In genomic region chr7:80732635-80733034, GRCh38 we compare ENCODE assay signal across 16 cellular contexts.
DNase-seq lines count a peak whose midpoint lies in the region; FAIRE-seq and TF ChIP-seq lines count a peak whose summit lies in the region.
"Had no signal": no experiment of that assay in that cellular context is flagged by ENCODE, and none has a peak within 500 bp of the region (broad histone marks: within the 10 kb centered on the region; RNA-seq: fewer than 3 reads in every experiment).

No MANE protein-coding gene starts in this region.

- WGBS in H1 (ENCODE audit: extremely low coverage in 1 of 2, insufficient coverage in 1 of 2, insufficient read length in 1 of 2, insufficient replicate concordance in 2 of 2, low coverage in 1 of 2, low lambda C conversion rate in 2 of 2, missing lambda C conversion rate in 1 of 2), 2 experiments, result 68 to 100% methylated on average over 1 to 6 of the region's 6 CpGs
- WGBS in transverse colon (ENCODE audit: low coverage in 1 of 2), 2 donors, result 63 to 70% methylated on average over 6 of the region's 6 CpGs

- in situ Hi-C loops in transverse colon (cut with MboI; ENCODE audit: low pct_ligation_motif_present in 1 of 4, low pct_unique_long_range_greater_than_20kb in 1 of 4, low sequenced_read_pairs in 3 of 4), result no loop called here

- CTCF ChIA-PET in H1 (lab: Charles Lee; ENCODE audit: partially characterized antibody), result interaction anchor here (0.7 to 1.8 kb wide), 6 partner anchors 9 to 177 kb away, joined by 3 to 7 read pairs (median 4); no protein-coding TSS in a partner anchor

- H3K79me2 ChIP-seq in H1 (ENCODE audit: control insufficient read depth in 1 of 2, insufficient read depth in 2 of 2, low read length in 2 of 2), result no peaks in the 10 kb centered on the region

- no peak overlapping the region for H2BK20ac ChIP-seq in H1 (ENCODE audit: low read length)

- TF ChIP-seq RAD21 in H1 (IDR thresholded peaks at IDR 0.05 in 1 of 2, conservative IDR thresholded peaks at IDR 0.05 in 1 of 2; ENCODE audit: low read depth in 2 of 2, low read length in 2 of 2), result peak; percentile 8 to 27; a peak in 1 of 4 replicates

- H3K4ac ChIP-seq in H1 (replicated peaks; ENCODE audit: insufficient read length, low read depth, low read length), result no peak overlapping the region

- H3K9me3 ChIP-seq in H1 (ENCODE audit: insufficient read depth in 2 of 2, low read depth in 1 of 2, low read length in 1 of 2) (no peaks in the 10 kb centered on the region), transverse colon (no peaks in the 10 kb centered on the region)
- H3K9me3 ChIP-seq: BLaER1, HAP-1 had no signal

- no peak overlapping the region for H4K5ac ChIP-seq in H1 (ENCODE audit: insufficient read length, low read depth, low read length)

- no peak overlapping the region for H2BK12ac ChIP-seq in H1 (ENCODE audit: low read depth, low read length)

- H4K91ac ChIP-seq in H1 (replicated peaks; ENCODE audit: insufficient read length, low read length), result no peak overlapping the region

- H3K79me1 ChIP-seq in H1 (ENCODE audit: low read depth, low read length), result no peaks in the 10 kb centered on the region

- no peak overlapping the region for H3K56ac ChIP-seq in H1 (replicated peaks; ENCODE audit: insufficient read length, low read depth, low read length)

- no peak overlapping the region for H2BK5ac ChIP-seq in H1 (ENCODE audit: low read depth, low read length)

- H3K4me2 ChIP-seq in H1 (ENCODE audit: insufficient read depth in 1 of 2, low read depth in 2 of 2, low read length in 2 of 2), result no peak overlapping the region
- H3K4me2 ChIP-seq: BLaER1 had no signal

- no peaks in the 10 kb centered on the region for H3K36me3 ChIP-seq in H1 (ENCODE audit: control insufficient read depth in 2 of 4, insufficient read depth in 4 of 4, low read length in 3 of 4)
- H3K36me3 ChIP-seq in transverse colon, result no peaks in the 10 kb centered on the region
- H3K36me3 ChIP-seq: BLaER1, HAP-1, WERI-Rb-1 had no signal

- TF ChIP-seq CTCF in 22Rv1 (IDR thresholded peaks at IDR 0.05), result peak; percentile 78
- TF ChIP-seq CTCF in H1 (IDR thresholded peaks at IDR 0.05; ENCODE audit: control extremely low read depth in 1 of 3, insufficient read depth in 1 of 3, low read depth in 1 of 3, low read length in 3 of 3), result peak in 2 of 3 experiments; percentile 25 to 36; a peak in 2 of 4 replicates
- no peak for TF ChIP-seq CTCF in transverse colon (IDR thresholded peaks at IDR 0.05)

- H3K27me3 ChIP-seq in H1 (replicated peaks in 1 of 4; ENCODE audit: control insufficient read depth in 3 of 4, extremely low read depth in 1 of 4, insufficient read depth in 3 of 4, low read length in 3 of 4), result 0 out of 7 replicates have a peak, but pooled peaks cover 0 to 2% (median 0%) of the 10 kb centered on the region in 4 experiments
- H3K27me3 ChIP-seq in transverse colon, result no peaks in the 10 kb centered on the region
- H3K27me3 ChIP-seq: BLaER1 had no signal

- intact Hi-C loops in transverse colon (cut with DNase I; ENCODE audit: low total_unique reads), result no loop called here

- H3K14ac ChIP-seq in H1 (ENCODE audit: insufficient read length), result no peak overlapping the region

- H3K4me3 ChIP-seq in H1 (ENCODE audit: extremely low read depth in 1 of 4, insufficient read depth in 2 of 4, low read depth in 3 of 4, low read length in 4 of 4) (no peak overlapping the region), transverse colon (no peak overlapping the region)
- H3K4me3 ChIP-seq: BLaER1, HAP-1, lung had no signal

- H3K23ac ChIP-seq in H1 (ENCODE audit: insufficient read length), result no peak overlapping the region

- no peak overlapping the region for H2AK5ac ChIP-seq in H1 (ENCODE audit: low read depth, low read length)

- no peak overlapping the region for H2AFZ ChIP-seq in H1 (ENCODE audit: low read length)

- H2BK15ac ChIP-seq in H1 (ENCODE audit: low read length), result no peak overlapping the region

- H3K4me1 ChIP-seq in H1 (replicated peaks in 1 of 4; ENCODE audit: control insufficient read depth in 3 of 4, insufficient read depth in 4 of 4, low read length in 3 of 4) (peaks cover 0 to 4% (median 0%) of the 10 kb centered on the region in 4 experiments; a peak in 2 of 7 replicates), transverse colon (peaks cover 0 to 3% (median 2%) of the 10 kb centered on the region in 4 donors)
- H3K4me1 ChIP-seq: HAP-1 had no signal

- H3K27ac ChIP-seq in 22Rv1 (no peak overlapping the region), H1 (ENCODE audit: low read depth, low read length) (no peak overlapping the region), transverse colon (no peak overlapping the region)
- H3K27ac ChIP-seq: BLaER1, WERI-Rb-1 had no signal

- DNase-seq in ELR (ENCODE audit: low read depth) (peak; percentile 41), NCI-H69 (lab: John Stamatoyannopoulos, UW) (peak; percentile 35), H1 (ENCODE audit: low read depth in 1 of 2, low spot score in 2 of 2) (peak in 1 of 2 experiments; percentile 47), AG20443 (ENCODE audit: low spot score) (no peak), transverse colon (no peak), AML-193 (lab: John Stamatoyannopoulos, UW) (no peak), 8988T (no peak)
- DNase-seq: activated T-cell treated with anti-CD3 and anti-CD28 coated beads, Interleukin-2, amount 50 U/mL, for 24 hours; amniotic stem cell; effector memory CD8-positive, alpha-beta T cell; WERI-Rb-1 had no signal

- no peak overlapping the region for H4K8ac ChIP-seq in H1 (ENCODE audit: extremely low read depth, insufficient read depth, low read length)

- H3K9ac ChIP-seq in H1 (replicated peaks in 1 of 4; ENCODE audit: extremely low read depth in 1 of 4, low read depth in 3 of 4, low read length in 3 of 4), result no peak overlapping the region
- H3K9ac ChIP-seq: BLaER1 had no signal

- no peak for TF ChIP-seq POLR2A in H1 (IDR thresholded peaks at IDR 0.05; ENCODE audit: control extremely low read depth in 1 of 2, low read depth in 2 of 2, low read length in 2 of 2)
- no peak for TF ChIP-seq POLR2A in transverse colon (IDR thresholded peaks at IDR 0.05)

- POLR2A ChIA-PET in H1 (lab: Charles Lee; ENCODE audit: partially characterized antibody), result no interaction called here

- no peak overlapping the region for H2BK120ac ChIP-seq in H1 (replicated peaks; ENCODE audit: low read depth, low read length)

- TF ChIP-seq EP300 in H1 (IDR thresholded peaks at IDR 0.05; ENCODE audit: borderline replicate concordance in 1 of 2, low read depth in 2 of 2, low read length in 2 of 2), result no peak
- TF ChIP-seq EP300 in transverse colon (IDR thresholded peaks at IDR 0.05; ENCODE audit: low read depth), result no peak

- H3K18ac ChIP-seq in H1 (ENCODE audit: extremely low read depth, low read length), result no peak overlapping the region

- no peak for FAIRE-seq in H1 (lab: Jason Lieb, UNC)
- FAIRE-seq: GM19239 had no signal

- no peaks in the 10 kb centered on the region for H4K20me1 ChIP-seq in H1 (replicated peaks in 1 of 2; ENCODE audit: control insufficient read depth in 1 of 2, insufficient read depth in 2 of 2, low read length in 2 of 2)
- H4K20me1 ChIP-seq: BLaER1 had no signal

- H3K23me2 ChIP-seq in H1 (ENCODE audit: low read depth, low read length), result no peaks in the 10 kb centered on the region

TF ChIP-seq in H1, 55 proteins besides CTCF, POLR2A, EP300 and RAD21:
- no peak for TF ChIP-seq BCL11A (IDR thresholded peaks at IDR 0.05; ENCODE audit: low read depth in 2 of 2, low read length in 2 of 2)
TF ChIP-seq in H1: peak in this region for 0.

Comparison
In these comparisons a context has a peak if more than half of its experiments do, and no peak if none do; other contexts are left out.
1. CTCF ChIP-seq: peak in 22Rv1 (single experiment) and H1 (2 of 3); none in transverse colon (0 of 5).
2. DNase-seq: peak in ELR (single experiment) and NCI-H69 (single experiment); none in AG20443 (single experiment), transverse colon (single experiment), AML-193 (0 of 2) and 8988T (single experiment).